ENCODE assay signal across 20 cellular contexts in genomic region chr1:21124846-21125245, GRCh38. TPM values are rescaled to one million over a fixed set of nuclear protein-coding genes. Genes with fewer than 3 reads are reported as not detected.
A peak's percentile ranks its signal among the peaks of the same experiment; 100 is the strongest.
DNase-seq lines count a peak whose midpoint lies in the region; ATAC-seq and TF ChIP-seq lines count a peak whose summit lies in the region.
"Had no signal": no experiment of that assay in that cellular context is flagged by ENCODE, and none has a peak within 500 bp of the region (broad histone marks: within the 10 kb centered on the region; RNA-seq: fewer than 3 reads in every experiment).

No MANE protein-coding gene starts in this region.

- H3K9me1 ChIP-seq in IMR-90 (ENCODE audit: insufficient read depth, low read length), result peaks cover 18% of the 10 kb centered on the region

- H2AFZ ChIP-seq in IMR-90 (replicated peaks; ENCODE audit: low read length, poor library complexity), result no peak overlapping the region
- H2AFZ ChIP-seq: parathyroid adenoma had no signal

- BruUV-seq in IMR-90 (replicated peaks; lab: Mats Ljungman, UMichigan), result no TSS peak

- H3K18ac ChIP-seq in IMR-90 (ENCODE audit: low read depth, low read length), result no peak overlapping the region

- in situ Hi-C loops in IMR-90 (cut with MboI; ENCODE audit: low sequenced_read_pairs), result no loop called here
- in situ Hi-C loops in astrocyte of the cerebellum (cut with HindIII; ENCODE audit: low sequenced_read_pairs), result no loop called here

- no peak for TF ChIP-seq RAD21 in IMR-90 (IDR thresholded peaks at IDR 0.05; ENCODE audit: low read length)

- H3K4me3 ChIP-seq in BJ (ENCODE audit: low read depth, low read length) (no peak overlapping the region), IMR-90 (ENCODE audit: insufficient read depth, low read depth, low read length) (no peak overlapping the region), astrocyte of the cerebellum (ENCODE audit: low read depth, low read length) (no peak overlapping the region), foreskin fibroblast (ENCODE audit: low read depth in 1 of 2, low read length in 2 of 2) (no peak overlapping the region)
- H3K4me3 ChIP-seq: left ventricle myocardium inferior had no signal

- peak overlapping the region; percentile 3; the same call in 1 of the 2 replicates for H3K4me2 ChIP-seq in IMR-90 (ENCODE audit: low read depth, low read length)

- DNase-seq in BJ (ENCODE audit: low read depth) (peak; percentile 14), IMR-90 (peak; percentile 73), astrocyte of the cerebellum (ENCODE audit: low read depth) (peak; percentile 23), foreskin fibroblast (peak; percentile 41 to 59), superior temporal gyrus (ENCODE audit: extremely low spot score) (no peak), NCI-H1092 (lab: John Stamatoyannopoulos, UW) (no peak), NCI-H1417 treated with DMSO at 0.1 percent for 48 hours (lab: John Stamatoyannopoulos, UW) (no peak), NCI-H1092 treated with DMSO at 0.1 percent for 48 hours (lab: John Stamatoyannopoulos, UW) (no peak)
- DNase-seq: activated CD4-positive, alpha-beta memory T cell treated with anti-CD3 and anti-CD28 coated beads, Interleukin-2, amount 10 ng/mL, durations not matched to agents 7 days and 5 days; activated naive CD8-positive, alpha-beta T cell treated with anti-CD3 and anti-CD28 coated beads for 36 hours; activated T-cell treated with anti-CD3 and anti-CD28 coated beads, Interleukin-2, amount 50 U/mL, for 72 hours; effector memory CD4-positive, alpha-beta T cell; H7; KG1; left ventricle myocardium inferior; NCI-H146; NCI-H446; NK-92 treated with Interleukin-12 subunit alpha and Interleukin-12 subunit beta, amount 100 ng/mL, for 24 hours; stimulated activated CD4-positive, alpha-beta T cell treated with anti-CD3 and anti-CD28 coated beads, Interleukin-4, amount 100 ng/mL, for 24 hours had no signal

- H2AK9ac ChIP-seq in IMR-90 (replicated peaks; ENCODE audit: low read depth, low read length, poor library complexity), result no peak overlapping the region

- no peaks in the 10 kb centered on the region for H3K9me3 ChIP-seq in IMR-90 (ENCODE audit: control insufficient read depth, insufficient read depth, low read length)
- H3K9me3 ChIP-seq: left ventricle myocardium inferior had no signal

- CTCF ChIA-PET in BJ (lab: Yijun Ruan, JAX), result interaction anchor here (1.3 kb wide), 1 partner anchor 9 kb away, joined by 3 read pairs; no protein-coding TSS in a partner anchor
- CTCF ChIA-PET in IMR-90 (lab: Yijun Ruan, JAX), result interaction anchor here (0.6 to 1.2 kb wide), 3 partner anchors 27 to 52 kb away, joined by 3 to 4 read pairs (median 3); no protein-coding TSS in a partner anchor

- POLR2A ChIA-PET in BJ (lab: Charles Lee), result no interaction called here
- POLR2A ChIA-PET in IMR-90 (lab: Charles Lee; ENCODE audit: unreplicated experiment), result no interaction called here

- peak; percentile 36 for ATAC-seq in IMR-90 (ENCODE audit: low read depth)
- ATAC-seq: activated T-cell treated with anti-CD3 and anti-CD28 coated beads, Interleukin-2, amount 50 U/mL, for 72 hours had no signal

- H2AK5ac ChIP-seq in IMR-90 (ENCODE audit: low read depth, low read length), result no peak overlapping the region

- H3K14ac ChIP-seq in IMR-90 (replicated peaks; ENCODE audit: low read depth, low read length), result no peak overlapping the region

- H3K27ac ChIP-seq in IMR-90 (ENCODE audit: insufficient read depth, low read length), result no peak overlapping the region
- H3K27ac ChIP-seq: left ventricle myocardium inferior, parathyroid adenoma had no signal

- dilution Hi-C loops in IMR-90 (cut with HindIII; ENCODE audit: low sequenced_read_pairs, unreplicated experiment), result no loop called here

- H3K56ac ChIP-seq in IMR-90 (ENCODE audit: extremely low read depth, insufficient read depth, low read length), result no peak overlapping the region

- no peak overlapping the region for H2BK20ac ChIP-seq in IMR-90 (ENCODE audit: low read depth, low read length)

- TF ChIP-seq POLR2A in IMR-90 (IDR thresholded peaks at IDR 0.05; ENCODE audit: low read depth, low read length), result no peak

- intact Hi-C loops in IMR-90 (cut with micrococcal nuclease), result no loop called here

- H3K27me3 ChIP-seq in BJ (ENCODE audit: control insufficient read depth, insufficient read depth, low read length) (no peaks in the 10 kb centered on the region), IMR-90 (ENCODE audit: control insufficient read depth, insufficient read depth, low read length) (no peaks in the 10 kb centered on the region)

- WGBS in IMR-90 (ENCODE audit: extremely low coverage in 2 of 2, insufficient read length in 1 of 2), 2 experiments, result no CpG with 5 or more reads among the region's 1 CpG

- peak overlapping the region in 1 of 2 experiments; percentile 53; a peak in 1 of 4 replicates for H4K8ac ChIP-seq in IMR-90 (ENCODE audit: low read depth in 2 of 2, low read length in 2 of 2)

- H3K4me1 ChIP-seq in IMR-90 (ENCODE audit: control insufficient read depth, insufficient read depth, low read length), result peaks cover 14% of the 10 kb centered on the region
- H3K4me1 ChIP-seq: left ventricle myocardium inferior, parathyroid adenoma had no signal

- H4K20me1 ChIP-seq in IMR-90 (ENCODE audit: insufficient read depth, low read length), result peaks cover 18% of the 10 kb centered on the region

- H2BK15ac ChIP-seq in IMR-90 (ENCODE audit: low read depth, low read length), result no peak overlapping the region

- no peak for TF ChIP-seq CTCF in BJ (IDR thresholded peaks at IDR 0.05; ENCODE audit: insufficient read depth, low read depth, low read length)
- no peak for TF ChIP-seq CTCF in IMR-90 (conservative IDR thresholded peaks at IDR 0.05; ENCODE audit: low read depth, low read length)
- no peak for TF ChIP-seq CTCF in astrocyte of the cerebellum (IDR thresholded peaks at IDR 0.05; ENCODE audit: low read depth, low read length, missing control alignments)
- no peak for TF ChIP-seq CTCF in foreskin fibroblast (IDR thresholded peaks at IDR 0.05; ENCODE audit: low read depth, low read length)

- H3K36me3 ChIP-seq in BJ (ENCODE audit: control insufficient read depth, insufficient read depth, low read length), result no peaks in the 10 kb centered on the region
- H3K36me3 ChIP-seq in IMR-90 (ENCODE audit: control insufficient read depth, insufficient read depth, low read length), result peaks cover 6% of the 10 kb centered on the region

- no peak overlapping the region for H3K23ac ChIP-seq in IMR-90 (ENCODE audit: low read depth, low read length)

- no peak overlapping the region for H4K91ac ChIP-seq in IMR-90 (ENCODE audit: insufficient read depth, low read depth, low read length)

- peaks cover 7 to 57% of the 10 kb centered on the region in 2 experiments; a peak in 3 of 4 replicates for H3K79me1 ChIP-seq in IMR-90 (ENCODE audit: low read depth in 1 of 2, low read length in 2 of 2)

- peak overlapping the region; percentile 71 for H2BK5ac ChIP-seq in IMR-90 (ENCODE audit: low read depth, low read length, poor library complexity, severe bottlenecking)

- no peak overlapping the region for H3K4ac ChIP-seq in IMR-90 (ENCODE audit: low read depth, low read length)

- no peak overlapping the region for H4K5ac ChIP-seq in IMR-90 (ENCODE audit: low read depth, low read length)

- no peak overlapping the region for H2BK120ac ChIP-seq in IMR-90 (ENCODE audit: low read depth, low read length)

- no peak overlapping the region for H3K9ac ChIP-seq in IMR-90 (ENCODE audit: low read depth, low read length)
- H3K9ac ChIP-seq: parathyroid adenoma had no signal

TF ChIP-seq in IMR-90, 13 proteins besides CTCF, POLR2A, EP300 and RAD21:
- no peak for TF ChIP-seq NFE2L2 (IDR thresholded peaks at IDR 0.05; ENCODE audit: low read depth, low read length)
- peak; percentile 80 for TF ChIP-seq CEBPB (IDR thresholded peaks at IDR 0.05; ENCODE audit: low read depth, low read length)
- TF ChIP-seq, protein P1, sequence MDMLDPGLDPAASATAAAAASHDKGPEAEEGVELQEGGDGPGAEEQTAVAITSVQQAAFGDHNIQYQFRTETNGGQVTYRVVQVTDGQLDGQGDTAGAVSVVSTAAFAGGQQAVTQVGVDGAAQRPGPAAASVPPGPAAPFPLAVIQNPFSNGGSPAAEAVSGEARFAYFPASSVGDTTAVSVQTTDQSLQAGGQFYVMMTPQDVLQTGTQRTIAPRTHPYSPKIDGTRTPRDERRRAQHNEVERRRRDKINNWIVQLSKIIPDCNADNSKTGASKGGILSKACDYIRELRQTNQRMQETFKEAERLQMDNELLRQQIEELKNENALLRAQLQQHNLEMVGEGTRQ (IDR thresholded peaks at IDR 0.05; ENCODE audit: low read depth, low read length), result no peak
- no peak for TF ChIP-seq RCOR1 (IDR thresholded peaks at IDR 0.05; ENCODE audit: insufficient replicate concordance, low read length)
- peak; percentile 86 for TF ChIP-seq FOS (IDR thresholded peaks at IDR 0.05; ENCODE audit: low read depth, low read length)
- TF ChIP-seq, protein P2, sequence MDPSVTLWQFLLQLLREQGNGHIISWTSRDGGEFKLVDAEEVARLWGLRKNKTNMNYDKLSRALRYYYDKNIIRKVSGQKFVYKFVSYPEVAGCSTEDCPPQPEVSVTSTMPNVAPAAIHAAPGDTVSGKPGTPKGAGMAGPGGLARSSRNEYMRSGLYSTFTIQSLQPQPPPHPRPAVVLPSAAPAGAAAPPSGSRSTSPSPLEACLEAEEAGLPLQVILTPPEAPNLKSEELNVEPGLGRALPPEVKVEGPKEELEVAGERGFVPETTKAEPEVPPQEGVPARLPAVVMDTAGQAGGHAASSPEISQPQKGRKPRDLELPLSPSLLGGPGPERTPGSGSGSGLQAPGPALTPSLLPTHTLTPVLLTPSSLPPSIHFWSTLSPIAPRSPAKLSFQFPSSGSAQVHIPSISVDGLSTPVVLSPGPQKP (IDR thresholded peaks at IDR 0.05; ENCODE audit: borderline replicate concordance, low read depth, low read length), result no peak
- no peak for TF ChIP-seq MAFK (IDR thresholded peaks at IDR 0.05; ENCODE audit: low read depth, low read length)

RNA-seq across cellular contexts. Expression of gene EIF4G3, which starts 51.9 kb away (rescaled TPM):
- 62.0 and 62.2 TPM in 2 replicates for polyA plus RNA-seq in BJ (2011; rRNA removed)
- 55.6 and 69.8 TPM in 2 replicates for polyA minus RNA-seq in BJ (2011; rRNA and poly(A)+ RNA removed)
- total RNA-seq in IMR-90 (2012; rRNA removed), result 25.8 and 29.2 TPM in 2 replicates
- polyA plus RNA-seq in IMR-90 (2012; rRNA removed), result 49.2 and 49.6 TPM in 2 replicates
- 13.0 and 18.0 TPM in 2 replicates for polyA plus RNA-seq in IMR-90 (2012; cell fraction: cytosol; rRNA removed)
- polyA plus RNA-seq in IMR-90 (2012; cell fraction: nucleus; rRNA removed; ENCODE audit: low replicate concordance), result 47.7 and 85.2 TPM in 2 replicates

Comparison
In these comparisons a context has a peak if more than half of its experiments do, and no peak if none do; other contexts are left out.
1. DNase-seq: peak in BJ (single experiment), IMR-90 (single experiment), astrocyte of the cerebellum (single experiment) and foreskin fibroblast (2 of 2); none in superior temporal gyrus (single experiment), NCI-H1092 (single experiment), NCI-H1417 treated with DMSO at 0.1 percent for 48 hours (single experiment) and NCI-H1092 treated with DMSO at 0.1 percent for 48 hours (single experiment).